Comparison of ENCODE assay signal across 14 cellular contexts in the genomic region with DNA sequence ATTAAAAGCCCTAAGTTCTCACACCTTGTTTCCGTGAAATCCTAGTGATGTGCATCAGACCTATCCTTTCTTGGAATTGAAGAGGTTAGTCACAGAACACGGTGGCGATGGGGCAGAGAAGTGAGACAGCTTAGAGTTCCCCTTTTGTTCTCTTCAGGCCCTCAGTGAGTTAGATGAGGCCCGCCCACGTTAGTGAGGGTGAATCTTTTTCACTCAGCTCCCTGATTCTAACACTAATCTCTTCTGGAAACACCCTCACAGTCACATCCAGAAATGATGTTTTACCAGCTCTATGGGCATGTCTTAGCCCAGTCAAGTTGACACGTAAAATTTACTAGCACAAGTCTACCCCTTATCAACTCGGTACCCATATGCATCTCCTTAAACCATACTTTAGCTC.
A peak's percentile ranks its signal among the peaks of the same experiment; 100 is the strongest.
DNase-seq lines count a peak whose midpoint lies in the region; ATAC-seq, FAIRE-seq and TF ChIP-seq lines count a peak whose summit lies in the region.
"Had no signal": no experiment of that assay in that cellular context is flagged by ENCODE, and none has a peak within 500 bp of the region (broad histone marks: within the 10 kb centered on the region; RNA-seq: fewer than 3 reads in every experiment).

No MANE protein-coding gene starts in this region.

- peaks cover 2% of the 10 kb centered on the region for H3K9me3 Mint-ChIP-seq in activated CD4-positive, alpha-beta memory T cell treated with anti-CD3 and anti-CD28 coated beads for 36 hours

- peak overlapping the region; percentile 8 for H3K4me3 Mint-ChIP-seq in activated CD4-positive, alpha-beta memory T cell treated with anti-CD3 and anti-CD28 coated beads for 36 hours
- H3K4me3 Mint-ChIP-seq: activated B cell treated with CpG ODN at 0.5 μM for 24 hours; dendritic cell treated with granulocyte-macrophage colony-stimulating factor and Interleukin-4, amounts not matched to agents 40 ng/mL and 50 ng/mL, for 4 days had no signal

- ATAC-seq in HG02798 (IDR thresholded peaks at IDR 0.05; ENCODE audit: poor library complexity, unreplicated experiment): peak; percentile 93
- ATAC-seq: A549 had no signal

- TF ChIP-seq CTCF in kidney (IDR thresholded peaks at IDR 0.05; ENCODE audit: borderline replicate concordance, extremely low read depth, insufficient read depth): no peak

- no peaks in the 10 kb centered on the region for H3K36me3 ChIP-seq in kidney (ENCODE audit: control insufficient read depth in 1 of 2, insufficient read depth in 2 of 2, low read length in 2 of 2)
- H3K36me3 ChIP-seq: transverse colon had no signal

- no peak overlapping the region for H3K9ac ChIP-seq in kidney (ENCODE audit: low read length in 2 of 2)
- H3K9ac ChIP-seq: parathyroid adenoma had no signal

- no peak for FAIRE-seq in kidney (lab: Jason Lieb, UNC)
- FAIRE-seq: A549 had no signal

- POLR2A ChIA-PET in activated CD4-positive, alpha-beta memory T cell treated with anti-CD3 and anti-CD28 coated beads for 36 hours (lab: Charles Lee): interaction anchor here (0.6 to 1.4 kb wide), 4 partner anchors 208 to 1479 kb away, joined by 3 to 5 read pairs (median 3); no protein-coding TSS in a partner anchor

- no peak overlapping the region for H3K4me3 ChIP-seq in kidney (ENCODE audit: low read length in 2 of 2)
- H3K4me3 ChIP-seq: A549, transverse colon had no signal

- H3K4me1 ChIP-seq in kidney (ENCODE audit: control insufficient read depth in 1 of 2, insufficient read depth in 1 of 2, low read depth in 1 of 2, low read length in 2 of 2): no peaks in the 10 kb centered on the region
- H3K4me1 ChIP-seq: A549, parathyroid adenoma, transverse colon had no signal

- peak overlapping the region; percentile 95 for H3K27ac Mint-ChIP-seq in activated CD4-positive, alpha-beta memory T cell treated with anti-CD3 and anti-CD28 coated beads for 36 hours
- H3K27ac Mint-ChIP-seq: activated B cell treated with CpG ODN at 0.5 μM for 24 hours; dendritic cell treated with granulocyte-macrophage colony-stimulating factor and Interleukin-4, amounts not matched to agents 40 ng/mL and 50 ng/mL, for 4 days had no signal

- H3K27me3 Mint-ChIP-seq in activated CD4-positive, alpha-beta memory T cell treated with anti-CD3 and anti-CD28 coated beads for 36 hours: peaks cover 1% of the 10 kb centered on the region
- H3K27me3 Mint-ChIP-seq: activated B cell treated with CpG ODN at 0.5 μM for 24 hours; dendritic cell treated with granulocyte-macrophage colony-stimulating factor and Interleukin-4, amounts not matched to agents 40 ng/mL and 50 ng/mL, for 4 days had no signal

- H3K27ac ChIP-seq in kidney (ENCODE audit: low read depth in 2 of 2, low read length in 2 of 2): no peak overlapping the region
- H3K27ac ChIP-seq: A549, parathyroid adenoma, transverse colon had no signal

- H3K36me3 Mint-ChIP-seq in activated CD4-positive, alpha-beta memory T cell treated with anti-CD3 and anti-CD28 coated beads for 36 hours: no peaks in the 10 kb centered on the region

- DNase-seq in activated CD4-positive, alpha-beta T cell treated with anti-CD3 and anti-CD28 coated beads for 48 hours: peak; percentile 71
- DNase-seq in activated CD4-positive, alpha-beta T cell treated with anti-CD3 and anti-CD28 coated beads for 1 hour: no peak
- DNase-seq in activated CD4-positive, alpha-beta memory T cell treated with anti-CD3 and anti-CD28 coated beads for 36 hours: peak; percentile 85
- peak; percentile 60 for DNase-seq in stimulated activated CD8-positive, alpha-beta memory T cell treated with anti-CD3 and anti-CD28 coated beads, Interleukin-4, amount 100 ng/mL, for 48 hours
- no peak for DNase-seq in cerebellum (ENCODE audit: low spot score)
- no peak for DNase-seq in NCI-H526 (lab: John Stamatoyannopoulos, UW)
- no peak for DNase-seq in kidney
- DNase-seq: activated B cell treated with CpG ODN at 0.5 μM for 24 hours, NCI-H446 treated with DMSO at 0.1 percent for 48 hours, transverse colon had no signal

- peaks cover 18% of the 10 kb centered on the region for H3K4me1 Mint-ChIP-seq in activated CD4-positive, alpha-beta memory T cell treated with anti-CD3 and anti-CD28 coated beads for 36 hours (ENCODE audit: low read depth)

- no peaks in the 10 kb centered on the region for H3K9me3 ChIP-seq in kidney (ENCODE audit: control insufficient read depth in 1 of 2, low read length in 2 of 2)
- H3K9me3 ChIP-seq: A549, transverse colon had no signal

- intact Hi-C loops in activated CD4-positive, alpha-beta memory T cell treated with anti-CD3 and anti-CD28 coated beads for 36 hours (cut with micrococcal nuclease): loop anchor here (1.0 to 10.0 kb wide), 8 partner anchors 104 to 1021 kb away; a partner anchor contains a TSS
- intact Hi-C loops in kidney (cut with DNase I): no loop called here

- CTCF ChIA-PET in activated CD4-positive, alpha-beta memory T cell treated with anti-CD3 and anti-CD28 coated beads for 36 hours (lab: Charles Lee): no interaction called here

Comparison
In these comparisons a context has a peak if more than half of its experiments do, and no peak if none do; other contexts are left out.
1. DNase-seq: peak in activated CD4-positive, alpha-beta T cell treated with anti-CD3 and anti-CD28 coated beads for 48 hours (single experiment), activated CD4-positive, alpha-beta memory T cell treated with anti-CD3 and anti-CD28 coated beads for 36 hours (single experiment) and stimulated activated CD8-positive, alpha-beta memory T cell treated with anti-CD3 and anti-CD28 coated beads, Interleukin-4, amount 100 ng/mL, for 48 hours (single experiment); none in activated CD4-positive, alpha-beta T cell treated with anti-CD3 and anti-CD28 coated beads for 1 hour (single experiment), cerebellum (single experiment), NCI-H526 (0 of 2) and kidney (single experiment).